In genomic region chr19:27580906-27581305, GRCh38 we compare ENCODE assay signal across 34 cellular contexts.
DNase-seq lines count a peak whose midpoint lies in the region; ATAC-seq, FAIRE-seq and TF ChIP-seq lines count a peak whose summit lies in the region.
"Had no signal": no experiment of that assay in that cellular context is flagged by ENCODE, and none has a peak within 500 bp of the region (broad histone marks: within the 10 kb centered on the region; RNA-seq: fewer than 3 reads in every experiment).

No MANE protein-coding gene starts in this region.

- no peak overlapping the region for H3K4ac ChIP-seq in IMR-90 (ENCODE audit: low read depth, low read length)

- H3K4me1 ChIP-seq in HepG2 (ENCODE audit: insufficient read depth, low read length) (no peaks in the 10 kb centered on the region), right lobe of liver (no peaks in the 10 kb centered on the region), A549 (no peaks in the 10 kb centered on the region), IMR-90 (ENCODE audit: control insufficient read depth, insufficient read depth, low read length) (no peaks in the 10 kb centered on the region), K562 (replicated peaks in 1 of 2; ENCODE audit: control insufficient read depth in 2 of 2, insufficient read depth in 2 of 2, low read length in 2 of 2) (no peaks in the 10 kb centered on the region)
- H3K4me1 ChIP-seq: BE2C; BLaER1; BLaER1 treated with 17β-estradiol and CSF1 and Interleukin-3, amounts not matched to agents 10 nM and 100 nM; Caco-2 had no signal

- H4K8ac ChIP-seq in IMR-90 (ENCODE audit: low read depth in 2 of 2, low read length in 2 of 2), result no peak overlapping the region

- no peak overlapping the region for H2BK20ac ChIP-seq in IMR-90 (ENCODE audit: low read depth, low read length)

- in situ Hi-C loops in HepG2 (cut with HindIII; ENCODE audit: extremely low pct_ligation_motif_present, low pct_unique_long_range_greater_than_20kb) (no loop called here), IMR-90 (cut with MboI; ENCODE audit: low sequenced_read_pairs) (no loop called here), K562 (cut with MboI) (no loop called here)

- no peak overlapping the region for H3K56ac ChIP-seq in IMR-90 (ENCODE audit: extremely low read depth, insufficient read depth, low read length)

- no peak for TF ChIP-seq POLR2A in HepG2 (IDR thresholded peaks at IDR 0.05; ENCODE audit: insufficient read depth in 1 of 2, low read depth in 2 of 2, low read length in 2 of 2)
- no peak for TF ChIP-seq POLR2A in right lobe of liver (IDR thresholded peaks at IDR 0.05)
- TF ChIP-seq POLR2A in A549 (IDR thresholded peaks at IDR 0.05; ENCODE audit: low read length), result no peak
- TF ChIP-seq POLR2A in IMR-90 (IDR thresholded peaks at IDR 0.05; ENCODE audit: low read depth, low read length), result no peak
- TF ChIP-seq POLR2A in K562 (conservative IDR thresholded peaks at IDR 0.05), result no peak

- H3K36me3 ChIP-seq in HepG2 (replicated peaks in 1 of 2; ENCODE audit: control insufficient read depth in 1 of 2, insufficient read depth in 2 of 2, low read length in 2 of 2), result no peaks in the 10 kb centered on the region
- no peaks in the 10 kb centered on the region for H3K36me3 ChIP-seq in right lobe of liver
- no peaks in the 10 kb centered on the region for H3K36me3 ChIP-seq in IMR-90 (ENCODE audit: control insufficient read depth, insufficient read depth, low read length)
- no peaks in the 10 kb centered on the region for H3K36me3 ChIP-seq in K562 (ENCODE audit: control insufficient read depth, insufficient read depth, low read length)
- H3K36me3 ChIP-seq: BE2C; BLaER1; BLaER1 treated with 17β-estradiol and CSF1 and Interleukin-3, amounts not matched to agents 10 nM and 100 nM had no signal

- ATAC-seq in HepG2 (no peak), right lobe of liver (no peak), A549 (no peak), IMR-90 (ENCODE audit: low read depth) (no peak), K562 (no peak), HG03045 (IDR thresholded peaks at IDR 0.05; ENCODE audit: unreplicated experiment) (no peak)
- ATAC-seq: CD8-positive, alpha-beta T cell had no signal

- H3K4me3 ChIP-seq in HepG2 (replicated peaks in 1 of 3; ENCODE audit: insufficient read depth in 1 of 3, low read depth in 2 of 3, low read length in 3 of 3) (no peak overlapping the region), right lobe of liver (no peak overlapping the region), A549 (no peak overlapping the region), IMR-90 (ENCODE audit: insufficient read depth, low read depth, low read length) (no peak overlapping the region), K562 (no peak overlapping the region)
- H3K4me3 ChIP-seq: BLaER1; BLaER1 treated with 17β-estradiol and CSF1 and Interleukin-3, amounts not matched to agents 10 nM and 100 nM had no signal

- H3K4me2 ChIP-seq in HepG2 (ENCODE audit: low read depth, low read length) (no peak overlapping the region), A549 (no peak overlapping the region), IMR-90 (ENCODE audit: low read depth, low read length) (no peak overlapping the region), K562 (ENCODE audit: insufficient read depth, low read length) (no peak overlapping the region)
- H3K4me2 ChIP-seq: BLaER1; BLaER1 treated with 17β-estradiol and CSF1 and Interleukin-3, amounts not matched to agents 10 nM and 100 nM had no signal

- dilution Hi-C loops in IMR-90 (cut with HindIII; ENCODE audit: low sequenced_read_pairs, unreplicated experiment), result no loop called here

- no peak overlapping the region for H2BK120ac ChIP-seq in IMR-90 (ENCODE audit: low read depth, low read length)

- H4K91ac ChIP-seq in IMR-90 (ENCODE audit: insufficient read depth, low read depth, low read length), result no peak overlapping the region

- no peak overlapping the region for H4K5ac ChIP-seq in IMR-90 (ENCODE audit: low read depth, low read length)

- H2BK15ac ChIP-seq in IMR-90 (ENCODE audit: low read depth, low read length), result no peak overlapping the region

- H2AK5ac ChIP-seq in IMR-90 (ENCODE audit: low read depth, low read length), result no peak overlapping the region

- no peak for TF ChIP-seq CTCF in HepG2 (CRISPR knock-in tag; IDR thresholded peaks at IDR 0.05)
- no peak for TF ChIP-seq CTCF in right lobe of liver (IDR thresholded peaks at IDR 0.05)
- no peak for TF ChIP-seq CTCF in A549 (IDR thresholded peaks at IDR 0.05)
- TF ChIP-seq CTCF in IMR-90 (conservative IDR thresholded peaks at IDR 0.05; ENCODE audit: low read depth, low read length), result no peak
- no peak for TF ChIP-seq CTCF in K562 (IDR thresholded peaks at IDR 0.05 in 2 of 3, conservative IDR thresholded peaks at IDR 0.05 in 1 of 3; ENCODE audit: insufficient read depth in 2 of 3, low read depth in 1 of 3, low read length in 3 of 3)

- H3K79me1 ChIP-seq in IMR-90 (ENCODE audit: low read depth in 1 of 2, low read length in 2 of 2), result no peaks in the 10 kb centered on the region

- TF ChIP-seq EP300 in HepG2 (IDR thresholded peaks at IDR 0.05; ENCODE audit: low read depth in 2 of 2, low read length in 2 of 2) (no peak), HepG2 (CRISPR knock-in tag; IDR thresholded peaks at IDR 0.05; ENCODE audit: borderline replicate concordance) (no peak), A549 (IDR thresholded peaks at IDR 0.05) (no peak), K562 (IDR thresholded peaks at IDR 0.05; ENCODE audit: low read length) (no peak)

- CTCF ChIA-PET in HepG2 (lab: Yijun Ruan, JAX; ENCODE audit: low intra/inter-chr PET ratio, low total read pairs) (no interaction called here), A549 (lab: Yijun Ruan, JAX) (no interaction called here), IMR-90 (lab: Yijun Ruan, JAX) (no interaction called here), K562 (lab: Yijun Ruan, JAX; ENCODE audit: low intra/inter-chr PET ratio) (no interaction called here)

- no peak overlapping the region for H3K18ac ChIP-seq in IMR-90 (ENCODE audit: low read depth, low read length)

- H3K14ac ChIP-seq in IMR-90 (replicated peaks; ENCODE audit: low read depth, low read length), result no peak overlapping the region

- H3K27me3 ChIP-seq in HepG2 (ENCODE audit: control insufficient read depth in 1 of 2, insufficient read depth in 2 of 2, low read length in 2 of 2) (no peaks in the 10 kb centered on the region), right lobe of liver (no peaks in the 10 kb centered on the region), IMR-90 (ENCODE audit: control insufficient read depth, insufficient read depth, low read length) (no peaks in the 10 kb centered on the region), K562 (ENCODE audit: control insufficient read depth in 2 of 2, insufficient read depth in 2 of 2, low read length in 2 of 2) (no peaks in the 10 kb centered on the region)
- H3K27me3 ChIP-seq: BE2C; BLaER1; BLaER1 treated with 17β-estradiol and CSF1 and Interleukin-3, amounts not matched to agents 10 nM and 100 nM had no signal

- H4K20me1 ChIP-seq in HepG2 (ENCODE audit: insufficient read depth, low read length), result no peaks in the 10 kb centered on the region
- no peaks in the 10 kb centered on the region for H4K20me1 ChIP-seq in IMR-90 (ENCODE audit: insufficient read depth, low read length)
- no peaks in the 10 kb centered on the region for H4K20me1 ChIP-seq in K562 (replicated peaks; ENCODE audit: control insufficient read depth, insufficient read depth, low read length)
- H4K20me1 ChIP-seq: BLaER1; BLaER1 treated with 17β-estradiol and CSF1 and Interleukin-3, amounts not matched to agents 10 nM and 100 nM had no signal

- BruUV-seq in HepG2 (replicated peaks; lab: Mats Ljungman, UMichigan) (no TSS peak), IMR-90 (replicated peaks; lab: Mats Ljungman, UMichigan) (no TSS peak), K562 (replicated peaks; lab: Mats Ljungman, UMichigan) (no TSS peak)

- no peak overlapping the region for H3K23ac ChIP-seq in IMR-90 (ENCODE audit: low read depth, low read length)

- intact Hi-C loops in HepG2 (cut with micrococcal nuclease; ENCODE audit: unreplicated experiment), result no loop called here
- intact Hi-C loops in right lobe of liver (cut with DNase I), result no loop called here
- intact Hi-C loops in IMR-90 (cut with micrococcal nuclease), result no loop called here
- intact Hi-C loops in K562 (cut with micrococcal nuclease), result no loop called here

- no peak for DNase-seq in HepG2 (ENCODE audit: low spot score)
- DNase-seq in right lobe of liver, result no peak
- no peak for DNase-seq in A549 (ENCODE audit: low read depth in 1 of 2, low spot score in 1 of 2)
- no peak for DNase-seq in IMR-90
- DNase-seq in K562 (ENCODE audit: extremely low read depth in 1 of 4, low spot score in 3 of 4), result no peak
- no peak for DNase-seq in NOMO-1 (lab: John Stamatoyannopoulos, UW; ENCODE audit: unreplicated experiment in 2 of 2)
- no peak for DNase-seq in NCI-H187 (lab: John Stamatoyannopoulos, UW)
- DNase-seq: 8988T; ACHN; AML-193; BE2C; C1 segment of cervical spinal cord; Caco-2; Calu3; CD4-positive, alpha-beta memory T cell; CD4-positive, alpha-beta T cell; CD4-positive, CD25-positive, alpha-beta regulatory T cell; CD8-positive, alpha-beta memory T cell; CD8-positive, alpha-beta T cell; COR-L47; DMS 273 treated with DMSO at 0.1 percent for 48 hours; DMS153; DMS53; DMS79; DMS79 treated with DMSO at 0.1 percent for 48 hours; DND-41; EL had no signal

- peaks cover 100% of the 10 kb centered on the region for H3K9me3 ChIP-seq in HepG2 (ENCODE audit: low read length)
- H3K9me3 ChIP-seq in right lobe of liver, result peaks cover 0 to 28% (median 0%) of the 10 kb centered on the region in 4 donors
- H3K9me3 ChIP-seq in A549, result peaks cover 48% of the 10 kb centered on the region
- peaks cover 6% of the 10 kb centered on the region for H3K9me3 ChIP-seq in IMR-90 (ENCODE audit: control insufficient read depth, insufficient read depth, low read length)
- H3K9me3 ChIP-seq in K562 (replicated peaks; ENCODE audit: control insufficient read depth, insufficient read depth, low read depth, low read length), result no peaks in the 10 kb centered on the region
- H3K9me3 ChIP-seq: BE2C had no signal

- TF ChIP-seq RAD21 in HepG2 (CRISPR knock-in tag; IDR thresholded peaks at IDR 0.05) (no peak), A549 (conservative IDR thresholded peaks at IDR 0.05 in 1 of 2, IDR thresholded peaks at IDR 0.05 in 1 of 2) (no peak), IMR-90 (IDR thresholded peaks at IDR 0.05; ENCODE audit: low read length) (no peak), K562 (CRISPR knock-in tag; conservative IDR thresholded peaks at IDR 0.05 in 1 of 2, IDR thresholded peaks at IDR 0.05 in 1 of 2) (no peak)

- H2AK9ac ChIP-seq in IMR-90 (replicated peaks; ENCODE audit: low read depth, low read length, poor library complexity), result no peak overlapping the region

- H3K79me2 ChIP-seq in HepG2 (ENCODE audit: insufficient read depth, low read length) (no peaks in the 10 kb centered on the region), K562 (ENCODE audit: control insufficient read depth, insufficient read depth, low read length) (no peaks in the 10 kb centered on the region)

- H2BK5ac ChIP-seq in IMR-90 (ENCODE audit: low read depth, low read length, poor library complexity, severe bottlenecking), result no peak overlapping the region

- FAIRE-seq in HepG2 (lab: Jason Lieb, UNC), result no peak
- FAIRE-seq in A549 (lab: Jason Lieb, UNC), result no peak
- no peak for FAIRE-seq in K562 (lab: Jason Lieb, UNC)
- FAIRE-seq: A204.1, D721Med had no signal

- H3K9me1 ChIP-seq in IMR-90 (ENCODE audit: insufficient read depth, low read length) (no peaks in the 10 kb centered on the region), K562 (ENCODE audit: control insufficient read depth, insufficient read depth, low read length) (no peaks in the 10 kb centered on the region)

- no peak overlapping the region for H3K9ac ChIP-seq in HepG2 (ENCODE audit: insufficient read depth, low read depth, low read length)
- H3K9ac ChIP-seq in IMR-90 (ENCODE audit: low read depth, low read length), result no peak overlapping the region
- no peak overlapping the region for H3K9ac ChIP-seq in K562 (ENCODE audit: insufficient read depth in 1 of 2, low read depth in 2 of 2, low read length in 2 of 2)
- H3K9ac ChIP-seq: BLaER1; BLaER1 treated with 17β-estradiol and CSF1 and Interleukin-3, amounts not matched to agents 10 nM and 100 nM had no signal

- POLR2A ChIA-PET in HepG2 (lab: Yijun Ruan, JAX), result no interaction called here
- POLR2A ChIA-PET in A549 (lab: Yijun Ruan, JAX), result no interaction called here
- POLR2A ChIA-PET in IMR-90 (lab: Charles Lee; ENCODE audit: unreplicated experiment), result no interaction called here
- POLR2A ChIA-PET in K562 (lab: Yijun Ruan, JAX), result no interaction called here

- H3K27ac ChIP-seq in HepG2 (ENCODE audit: extremely low read length, insufficient read depth, low read length), result no peak overlapping the region
- no peak overlapping the region for H3K27ac ChIP-seq in right lobe of liver
- H3K27ac ChIP-seq in A549, result no peak overlapping the region
- no peak overlapping the region for H3K27ac ChIP-seq in IMR-90 (ENCODE audit: insufficient read depth, low read length)
- no peak overlapping the region for H3K27ac ChIP-seq in K562 (ENCODE audit: extremely low read depth, low read depth, low read length)
- H3K27ac ChIP-seq: 22Rv1; BLaER1; BLaER1 treated with 17β-estradiol and CSF1 and Interleukin-3, amounts not matched to agents 10 nM and 100 nM; C4-2B had no signal

- H2AFZ ChIP-seq in HepG2 (ENCODE audit: low read length), result no peak overlapping the region
- no peak overlapping the region for H2AFZ ChIP-seq in IMR-90 (replicated peaks; ENCODE audit: low read length, poor library complexity)
- H2AFZ ChIP-seq in K562 (ENCODE audit: low read depth, low read length), result no peak overlapping the region

Comparison
In these comparisons a context has a peak if more than half of its experiments do, and no peak if none do; other contexts are left out.
1. Of the 241 proteins assayed by ChIP-seq in both HepG2 and K562: peak only in HepG2: MAFK; only in K562: none; in both: MAFF; in neither: 239.